4 cellular contexts compared by ENCODE assay signal in genomic region chr1:93469223-93469622, GRCh38. TPM values are rescaled to one million over a fixed set of nuclear protein-coding genes. Genes with fewer than 3 reads are reported as not detected.
DNase-seq lines count a peak whose midpoint lies in the region; ATAC-seq, FAIRE-seq and TF ChIP-seq lines count a peak whose summit lies in the region.
"Not testable (repeated sequence)": the region's sequence is repeated elsewhere in the genome, so short reads cannot be mapped to it uniquely, and the experiment has no call there.

No MANE protein-coding gene starts in this region.

- not testable (repeated sequence) for H3K9me3 ChIP-seq in HEK293 (ENCODE audit: control insufficient read depth, insufficient read depth, low read depth, low read length); K562 (replicated peaks; ENCODE audit: control insufficient read depth, insufficient read depth, low read depth, low read length)

- not testable (repeated sequence) for H3K79me2 ChIP-seq in K562 (ENCODE audit: control insufficient read depth, insufficient read depth, low read length)

- H3K4me3 Mint-ChIP-seq in WTC11; chondrocyte (ENCODE audit: unreplicated experiment): not testable (repeated sequence)

- not testable (repeated sequence) for H3K4me3 ChIP-seq in HEK293 (ENCODE audit: low read depth, low read length); K562

- WGBS in K562 (ENCODE audit: insufficient coverage, low coverage, missing lambda C conversion rate) = 60% methylated on average over 3 of the region's 3 CpGs

- intact Hi-C loops in K562 (cut with micrococcal nuclease) = not testable (repeated sequence)

- H3K27me3 ChIP-seq in K562 (ENCODE audit: control insufficient read depth in 2 of 2, insufficient read depth in 2 of 2, low read length in 2 of 2) = not testable (repeated sequence)

- TF ChIP-seq POLR2A in K562 (conservative IDR thresholded peaks at IDR 0.05) = not testable (repeated sequence)

- POLR2A ChIA-PET in HEK293 (lab: Yijun Ruan, JAX); WTC11 (lab: Charles Lee); K562 (lab: Yijun Ruan, JAX): not testable (repeated sequence)

- not testable (repeated sequence) for TF ChIP-seq EP300 in K562 (IDR thresholded peaks at IDR 0.05; ENCODE audit: low read length)

- CTCF ChIA-PET in HEK293 (lab: Yijun Ruan, JAX) = interaction anchor here (0.6 kb wide), 1 partner anchor 63 kb away, joined by 5 read pairs; no protein-coding TSS in a partner anchor
- CTCF ChIA-PET in WTC11 (lab: Charles Lee); K562 (lab: Yijun Ruan, JAX; ENCODE audit: low intra/inter-chr PET ratio): not testable (repeated sequence)

- H3K9me1 ChIP-seq in K562 (ENCODE audit: control insufficient read depth, insufficient read depth, low read length) = not testable (repeated sequence)

- H3K4me1 Mint-ChIP-seq in WTC11 (peaks cover 33% of the 10 kb centered on the region), chondrocyte (ENCODE audit: low read depth) (peaks cover 54% of the 10 kb centered on the region)

- BruUV-seq in K562 (replicated peaks; lab: Mats Ljungman, UMichigan) = not testable (repeated sequence)

- not testable (repeated sequence) for H2AFZ ChIP-seq in K562 (ENCODE audit: low read depth, low read length)

- H4K20me1 ChIP-seq in K562 (replicated peaks; ENCODE audit: control insufficient read depth, insufficient read depth, low read length) = not testable (repeated sequence)

- ATAC-seq in WTC11, K562: not testable (repeated sequence)

- not testable (repeated sequence) for H3K36me3 ChIP-seq in HEK293 (ENCODE audit: control insufficient read depth in 2 of 2, insufficient read depth in 1 of 2, low read length in 2 of 2); K562 (ENCODE audit: control insufficient read depth, insufficient read depth, low read length)

- H3K27ac ChIP-seq in HEK293 (ENCODE audit: extremely low read depth, low read depth, low read length); K562 (ENCODE audit: extremely low read depth, low read depth, low read length): not testable (repeated sequence)

- not testable (repeated sequence) for FAIRE-seq in K562 (lab: Jason Lieb, UNC)

- not testable (repeated sequence) for H3K4me1 ChIP-seq in HEK293 (ENCODE audit: control insufficient read depth, insufficient read depth, low read length); K562 (replicated peaks in 1 of 2; ENCODE audit: control insufficient read depth in 2 of 2, insufficient read depth in 2 of 2, low read length in 2 of 2)

- TF ChIP-seq CTCF in HEK293 (tag by site-specific recombination; IDR thresholded peaks at IDR 0.05); WTC11 (IDR thresholded peaks at IDR 0.05); K562 (IDR thresholded peaks at IDR 0.05 in 2 of 3, conservative IDR thresholded peaks at IDR 0.05 in 1 of 3; ENCODE audit: insufficient read depth in 2 of 3, low read depth in 1 of 3, low read length in 3 of 3); chondrocyte (IDR thresholded peaks at IDR 0.05): not testable (repeated sequence)

- not testable (repeated sequence) for H3K27me3 Mint-ChIP-seq in WTC11 (ENCODE audit: low read depth); chondrocyte (ENCODE audit: low read depth)

- not testable (repeated sequence) for TF ChIP-seq RAD21 in K562 (CRISPR knock-in tag; conservative IDR thresholded peaks at IDR 0.05 in 1 of 2, IDR thresholded peaks at IDR 0.05 in 1 of 2)

- H3K9me3 Mint-ChIP-seq in WTC11 (peaks cover 19% of the 10 kb centered on the region), chondrocyte (ENCODE audit: low read depth) (peaks cover 12% of the 10 kb centered on the region)

- in situ Hi-C loops in K562 (cut with MboI) = not testable (repeated sequence)

- DNase-seq in WTC11 (ENCODE audit: low spot score); K562 (ENCODE audit: extremely low read depth in 1 of 4, low spot score in 3 of 4); chondrocyte (ENCODE audit: low spot score): not testable (repeated sequence)

- H3K27ac Mint-ChIP-seq in WTC11 (peak overlapping the region; percentile 54; the same call in 1 of the 2 replicates), chondrocyte (ENCODE audit: unreplicated experiment) (peak overlapping the region; percentile 59)

- peaks cover 17% of the 10 kb centered on the region for H3K36me3 Mint-ChIP-seq in WTC11
- not testable (repeated sequence) for H3K36me3 Mint-ChIP-seq in chondrocyte (ENCODE audit: low read depth)

- H3K9ac ChIP-seq in K562 (ENCODE audit: insufficient read depth in 1 of 2, low read depth in 2 of 2, low read length in 2 of 2) = not testable (repeated sequence)

- not testable (repeated sequence) for H3K4me2 ChIP-seq in K562 (ENCODE audit: insufficient read depth, low read length)

TF ChIP-seq in HEK293, 187 proteins besides CTCF, POLR2A, EP300 and RAD21:
- TF ChIP-seq ZNF146 (tag by site-specific recombination; IDR thresholded peaks at IDR 0.05) = peak; percentile 94

TF ChIP-seq in K562, 482 proteins besides CTCF, POLR2A, EP300 and RAD21:
- TF ChIP-seq ZNF146 (CRISPR knock-in tag; IDR thresholded peaks at IDR 0.05; ENCODE audit: unreplicated experiment) = peak; percentile 67

RNA-seq across cellular contexts. Expression of gene FNBP1L, which starts 21.3 kb away (rescaled TPM):
- total RNA-seq in WTC11 (2021) (79.1 to 81.8 TPM (median 79.6 TPM) in 3 replicates), K562 (2014; rRNA removed) (4.4 and 5.9 TPM in 2 replicates), K562 (2014; rRNA removed; fragmentation: Illumina TruSeq; extraction: Trizol) (6.1 and 6.6 TPM in 2 replicates), K562 (2015; rRNA removed; fragmentation: Illumina TruSeq; extraction: Trizol) (5.3 and 6.1 TPM in 2 replicates), K562 (2021) (4.4 TPM in 2 replicates), chondrocyte (46.8 to 48.3 TPM (median 47.3 TPM) in 3 replicates)
- total RNA-seq in K562 (2011; cell fraction: chromatin; rRNA removed; ENCODE audit: low replicate concordance) = 2.6 and 11.8 TPM in 2 replicates
- 1.0 and 2.1 TPM in 2 replicates for total RNA-seq in K562 (2011; cell fraction: nucleolus; rRNA removed)
- total RNA-seq in K562 (2011; cell fraction: nucleoplasm; rRNA removed) = 5.1 and 7.2 TPM in 2 replicates
- polyA plus RNA-seq in K562 (2011; rRNA removed) (6.9 and 9.6 TPM in 2 replicates), K562 (2014; fragmentation: Illumina TruSeq; extraction: Trizol) (5.9 and 6.7 TPM in 2 replicates), K562 (2014; fragmentation: Nextera tagmentation; extraction: Ambion mirVana) (1 to 10 TPM; 1.4 to 2.3 TPM), K562 (2014; rRNA removed) (4.1 and 4.7 TPM in 2 replicates)
- polyA plus RNA-seq in K562 (2011; cell fraction: cytosol; rRNA removed) = 1.4 and 4.7 TPM in 2 replicates
- 6.6 and 16.4 TPM in 2 replicates for polyA plus RNA-seq in K562 (2011; cell fraction: nucleus; rRNA removed)
- 3.7 and 4.0 TPM in 2 replicates for polyA plus RNA-seq in K562 (2012)
- 10.4 and 19.9 TPM in 2 replicates for polyA minus RNA-seq in K562 (2011; rRNA and poly(A)+ RNA removed)
- 2.9 and 3.9 TPM in 2 replicates for polyA minus RNA-seq in K562 (2011; cell fraction: cytosol; rRNA and poly(A)+ RNA removed)
- polyA minus RNA-seq in K562 (2011; cell fraction: nucleus; rRNA and poly(A)+ RNA removed) = 6.1 and 20.2 TPM in 2 replicates
